ENCODE assay signal across 1 cellular context in the genomic region with DNA sequence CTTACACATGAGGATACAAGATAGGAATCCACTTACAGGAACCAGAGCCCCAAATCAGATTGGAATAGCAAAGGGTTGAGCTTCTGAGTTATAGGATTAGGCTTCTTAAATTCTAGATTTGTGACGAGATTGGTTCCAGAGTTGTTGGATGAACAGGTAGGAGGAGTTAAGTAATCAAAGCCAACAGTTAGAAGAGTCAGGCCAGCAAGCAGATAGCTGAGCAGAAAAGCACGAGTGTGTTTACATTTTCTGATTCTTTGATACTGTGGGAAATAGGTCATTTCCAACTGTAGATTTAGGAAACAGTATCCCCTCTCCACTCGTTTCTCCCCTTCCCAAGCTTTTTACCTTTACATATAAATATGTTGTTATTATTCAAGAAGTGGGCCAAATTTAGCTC.
TF ChIP-seq lines count a peak whose summit lies in the region.

No MANE protein-coding gene starts in this region.

TF ChIP-seq in HCT116, 20 proteins besides CTCF, POLR2A, EP300 and RAD21 (continued from another document):
- TF ChIP-seq CEBPB (IDR thresholded peaks at IDR 0.05; ENCODE audit: low read depth), result no peak
- TF ChIP-seq, protein P1, sequence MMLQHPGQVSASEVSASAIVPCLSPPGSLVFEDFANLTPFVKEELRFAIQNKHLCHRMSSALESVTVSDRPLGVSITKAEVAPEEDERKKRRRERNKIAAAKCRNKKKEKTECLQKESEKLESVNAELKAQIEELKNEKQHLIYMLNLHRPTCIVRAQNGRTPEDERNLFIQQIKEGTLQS (IDR thresholded peaks at IDR 0.05), result no peak
- TF ChIP-seq POLR2AphosphoS5 (IDR thresholded peaks at IDR 0.05; ENCODE audit: low read depth, low read length), result no peak
